In genomic region chr3:38264307-38264706, GRCh38 we compare ENCODE assay signal across 20 cellular contexts. TPM values are rescaled to one million over a fixed set of nuclear protein-coding genes. Genes with fewer than 3 reads are reported as not detected.
DNase-seq lines count a peak whose midpoint lies in the region; ATAC-seq and TF ChIP-seq lines count a peak whose summit lies in the region.
"Had no signal": no experiment of that assay in that cellular context is flagged by ENCODE, and none has a peak within 500 bp of the region (broad histone marks: within the 10 kb centered on the region; RNA-seq: fewer than 3 reads in every experiment).

No MANE protein-coding gene starts in this region.

- H3K4me1 ChIP-seq in SK-N-SH (ENCODE audit: control insufficient read depth in 1 of 2, insufficient read depth in 2 of 2, low read depth in 1 of 2, low read length in 1 of 2): peaks cover 0 to 27% of the 10 kb centered on the region in 2 experiments; a peak in 1 of 4 replicates
- H3K4me1 ChIP-seq: stomach had no signal

- H3K27me3 ChIP-seq in SK-N-SH (ENCODE audit: insufficient read depth): no peaks in the 10 kb centered on the region
- H3K27me3 ChIP-seq: BLaER1 treated with 17β-estradiol and CSF1 and Interleukin-3, amounts not matched to agents 10 nM and 100 nM; left lung; stomach had no signal

- H4K20me1 ChIP-seq in SK-N-SH (ENCODE audit: insufficient read depth): no peaks in the 10 kb centered on the region

- TF ChIP-seq EP300 in SK-N-SH (IDR thresholded peaks at IDR 0.05; ENCODE audit: borderline replicate concordance in 1 of 2, low read depth in 1 of 2, low read length in 1 of 2): no peak

- TF ChIP-seq RAD21 in SK-N-SH (IDR thresholded peaks at IDR 0.05; ENCODE audit: low read length): no peak

- no peaks in the 10 kb centered on the region for H3K27me3 Mint-ChIP-seq in memory B cell
- H3K27me3 Mint-ChIP-seq: type B pancreatic cell had no signal

- H3K9ac ChIP-seq in SK-N-SH: no peak overlapping the region
- H3K9ac ChIP-seq: BLaER1 treated with 17β-estradiol and CSF1 and Interleukin-3, amounts not matched to agents 10 nM and 100 nM had no signal

- ATAC-seq in SK-N-SH treated with all-trans-retinoic acid at 6 μM for 48 hours (peak; percentile 44; the same call in 2 of the 3 replicates), memory B cell (ENCODE audit: low read depth) (no peak), GM18517 (IDR thresholded peaks at IDR 0.05; ENCODE audit: unreplicated experiment) (no peak), HG02642 (IDR thresholded peaks at IDR 0.05; ENCODE audit: poor library complexity, unreplicated experiment) (no peak)
- ATAC-seq: left lung had no signal

- POLR2A ChIA-PET in SK-N-SH (lab: Yijun Ruan, JAX): no interaction called here

- no peaks in the 10 kb centered on the region for H3K9me3 Mint-ChIP-seq in memory B cell
- H3K9me3 Mint-ChIP-seq: HFFc6, type B pancreatic cell had no signal

- no peak overlapping the region for H3K4me3 ChIP-seq in SK-N-SH (ENCODE audit: low read depth in 2 of 2, low read length in 1 of 2)
- H3K4me3 ChIP-seq in epithelial cell of proximal tubule (ENCODE audit: low read depth, low read length): no peak overlapping the region
- H3K4me3 ChIP-seq: BLaER1 treated with 17β-estradiol and CSF1 and Interleukin-3, amounts not matched to agents 10 nM and 100 nM; left lung; stomach had no signal

- no peak overlapping the region for H3K4me3 Mint-ChIP-seq in memory B cell
- H3K4me3 Mint-ChIP-seq: HFFc6, type B pancreatic cell had no signal

- H3K27ac ChIP-seq in SK-N-SH (ENCODE audit: low read depth in 2 of 2, low read length in 1 of 2): no peak overlapping the region; a peak in 1 of 4 replicates
- H3K27ac ChIP-seq: BLaER1 treated with 17β-estradiol and CSF1 and Interleukin-3, amounts not matched to agents 10 nM and 100 nM; HL-60; left lung; RWPE1; stomach had no signal

- DNase-seq in SK-N-SH (no peak), epithelial cell of proximal tubule (ENCODE audit: low read depth) (peak; percentile 29), memory B cell (ENCODE audit: low spot score in 2 of 2) (no peak), NCI-H345 treated with DMSO at 0.1 percent for 48 hours (lab: John Stamatoyannopoulos, UW; ENCODE audit: unreplicated experiment) (no peak)
- DNase-seq in stimulated activated CD4-positive, alpha-beta T cell treated with anti-CD3 and anti-CD28 coated beads, Interleukin-4, amount 100 ng/mL, for 24 hours: no peak
- DNase-seq: activated CD8-positive, alpha-beta memory T cell treated with anti-CD3 and anti-CD28 coated beads, Interleukin-2, amount 50 U/mL, for 48 hours; activated gamma-delta T cell treated with Interleukin-2 at 50 U/mL for 16 hours; amniotic stem cell; HFFc6; left lung; NCI-H187 treated with DMSO at 0.1 percent for 48 hours; stimulated activated CD4-positive, alpha-beta T cell treated with anti-CD3 and anti-CD28 coated beads, Interleukin-2, amount 100 ng/mL, for 48 hours; stomach had no signal

- H3K79me2 ChIP-seq in SK-N-SH (ENCODE audit: insufficient read depth): no peaks in the 10 kb centered on the region

- H3K4me2 ChIP-seq in SK-N-SH: no peak overlapping the region
- H3K4me2 ChIP-seq: BLaER1 treated with 17β-estradiol and CSF1 and Interleukin-3, amounts not matched to agents 10 nM and 100 nM had no signal

- H3K36me3 ChIP-seq in SK-N-SH (replicated peaks in 1 of 2; ENCODE audit: control insufficient read depth in 1 of 2, insufficient read depth in 2 of 2, low read length in 1 of 2): peaks cover 0 to 9% of the 10 kb centered on the region in 2 experiments
- H3K36me3 ChIP-seq: left lung had no signal

- no peak overlapping the region for H2AFZ ChIP-seq in SK-N-SH (ENCODE audit: low read depth)

- no peaks in the 10 kb centered on the region for H3K9me3 ChIP-seq in SK-N-SH
- H3K9me3 ChIP-seq: left lung, stomach had no signal

- TF ChIP-seq CTCF in SK-N-SH (IDR thresholded peaks at IDR 0.05) (no peak), epithelial cell of proximal tubule (conservative IDR thresholded peaks at IDR 0.05; ENCODE audit: low read depth, low read length) (no peak)

- peaks cover 19% of the 10 kb centered on the region for H3K4me1 Mint-ChIP-seq in memory B cell

- no peaks in the 10 kb centered on the region for H3K9me2 ChIP-seq in SK-N-SH

- CTCF ChIA-PET in SK-N-SH (lab: Yijun Ruan, JAX): no interaction called here

- H3K36me3 Mint-ChIP-seq in memory B cell: peaks cover 15% of the 10 kb centered on the region

- H3K27ac Mint-ChIP-seq in memory B cell: peak overlapping the region; percentile 43
- H3K27ac Mint-ChIP-seq: HFFc6, type B pancreatic cell had no signal

- no peaks in the 10 kb centered on the region for H3F3A ChIP-seq in SK-N-SH (replicated peaks; ENCODE audit: insufficient read depth)

TF ChIP-seq in SK-N-SH treated with all-trans-retinoic acid at 6 μM for 48 hours, 23 proteins besides CTCF, POLR2A, EP300 and RAD21:
- TF ChIP-seq RARB (CRISPR knock-in tag; IDR thresholded peaks at IDR 0.05): no peak
- TF ChIP-seq TCF4 (CRISPR knock-in tag; IDR thresholded peaks at IDR 0.05; ENCODE audit: borderline replicate concordance): no peak
TF ChIP-seq in SK-N-SH treated with all-trans-retinoic acid at 6 μM for 48 hours: peak in this region for 0.

TF ChIP-seq in SK-N-SH, 30 proteins besides CTCF, POLR2A, EP300 and RAD21 (continues in another document):
- TF ChIP-seq IRF3 (IDR thresholded peaks at IDR 0.05; ENCODE audit: low read depth, low read length): no peak
- TF ChIP-seq FOSL2 (IDR thresholded peaks at IDR 0.05; ENCODE audit: borderline replicate concordance, low read depth): no peak
- no peak for TF ChIP-seq REST (IDR thresholded peaks at IDR 0.05; ENCODE audit: low read depth, low read length)
- no peak for TF ChIP-seq TCF12 (IDR thresholded peaks at IDR 0.05)
- TF ChIP-seq YY1 (IDR thresholded peaks at IDR 0.05; ENCODE audit: low read depth): no peak
- no peak for TF ChIP-seq MXI1 (IDR thresholded peaks at IDR 0.05; ENCODE audit: low read depth, low read length)
- no peak for TF ChIP-seq POLR2AphosphoS5 (IDR thresholded peaks at IDR 0.05; ENCODE audit: low read depth, low read length)
- no peak for TF ChIP-seq RCOR1 (IDR thresholded peaks at IDR 0.05; ENCODE audit: low read length)
- TF ChIP-seq FOXJ3 (CRISPR knock-in tag; IDR thresholded peaks at IDR 0.05): no peak
- TF ChIP-seq RXRA (IDR thresholded peaks at IDR 0.05; ENCODE audit: borderline replicate concordance, low read depth): no peak
- no peak for TF ChIP-seq ZBTB33 (IDR thresholded peaks at IDR 0.05; ENCODE audit: borderline replicate concordance, low read depth)
- TF ChIP-seq MEF2A (IDR thresholded peaks at IDR 0.05; ENCODE audit: borderline replicate concordance, low read depth): no peak

RNA-seq across cellular contexts. Expression of gene SLC22A13, which starts 1.3 kb away (rescaled TPM):
- polyA plus RNA-seq in SK-N-SH (2012; rRNA removed): 0.08 and 0.29 TPM in 2 replicates
- 0.01 and 0.04 TPM in 2 replicates for polyA plus RNA-seq in SK-N-SH (2012; cell fraction: cytosol; rRNA removed)
- polyA plus RNA-seq in SK-N-SH (2012; cell fraction: nucleus; rRNA removed): 1.4 TPM in 2 replicates
- not detected in 2 replicates for total RNA-seq in epithelial cell of proximal tubule

RNA-seq across cellular contexts. Expression of gene SLC22A14, which starts 17.8 kb away (rescaled TPM):
- 0.10 and 0.16 TPM in 2 replicates for polyA plus RNA-seq in SK-N-SH (2012; rRNA removed)
- polyA plus RNA-seq in SK-N-SH (2012; cell fraction: cytosol; rRNA removed): 0.03 TPM in 1 of 2 replicates, not detected in the other
- polyA plus RNA-seq in SK-N-SH (2012; cell fraction: nucleus; rRNA removed): 0.58 and 0.99 TPM in 2 replicates
- total RNA-seq in epithelial cell of proximal tubule: not detected in 2 replicates
- total RNA-seq: stomach had no signal
